In the genomic region with DNA sequence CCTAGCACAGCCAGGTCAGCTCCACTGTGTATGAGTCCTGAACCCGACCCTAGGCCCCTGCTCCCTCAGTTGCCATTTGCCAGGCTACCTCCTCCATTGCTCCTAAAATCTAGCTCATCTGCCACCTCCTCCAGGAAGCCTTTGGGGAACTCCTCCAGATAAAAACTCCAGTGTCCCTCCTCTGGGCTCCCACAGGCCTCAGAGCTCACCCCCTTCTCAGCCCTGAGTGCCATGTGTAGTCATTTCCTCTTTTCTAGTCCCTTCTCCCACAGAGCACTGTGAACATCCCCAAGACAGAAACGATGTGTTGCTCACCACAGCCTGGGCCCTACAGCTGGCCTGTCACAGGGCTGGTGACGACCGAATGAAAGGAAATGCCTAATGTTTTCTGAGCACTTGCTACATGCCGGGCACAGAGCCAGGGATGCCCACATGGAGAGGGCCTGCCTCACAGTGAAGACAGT, we compare ENCODE assay signal across 9 cellular contexts.
A peak's percentile ranks its signal among the peaks of the same experiment; 100 is the strongest.
DNase-seq lines count a peak whose midpoint lies in the region; ATAC-seq and TF ChIP-seq lines count a peak whose summit lies in the region.
"Had no signal": no experiment of that assay in that cellular context is flagged by ENCODE, and none has a peak within 500 bp of the region (broad histone marks: within the 10 kb centered on the region; RNA-seq: fewer than 3 reads in every experiment).

No MANE protein-coding gene starts in this region.

- no peak overlapping the region for H3K27ac Mint-ChIP-seq in Calu3 (ENCODE audit: unreplicated experiment)

- H3K4me1 ChIP-seq in Peyer's patch (peaks cover 0 to 73% (median 53%) of the 10 kb centered on the region in 4 donors), ascending aorta (peaks cover 0 to 9% of the 10 kb centered on the region in 2 donors), mucosa of descending colon (ENCODE audit: low read depth) (peaks cover 25% of the 10 kb centered on the region), HAP-1 (no peaks in the 10 kb centered on the region)

- peak; percentile 44 for ATAC-seq in GM18868 (IDR thresholded peaks at IDR 0.05; ENCODE audit: unreplicated experiment)
- ATAC-seq in HG02938 (IDR thresholded peaks at IDR 0.05; ENCODE audit: unreplicated experiment) = peak; percentile 28
- peak; percentile 48 for ATAC-seq in mucosa of descending colon

- peak in 1 of 2 donors; percentile 10 for TF ChIP-seq POLR2A in Peyer's patch (IDR thresholded peaks at IDR 0.05)

- H3K36me3 Mint-ChIP-seq in Calu3 (ENCODE audit: insufficient read depth, unreplicated experiment) = peaks cover 8% of the 10 kb centered on the region

- peak overlapping the region; percentile 73 to 95 (median 92) for H3K27ac ChIP-seq in Peyer's patch
- H3K27ac ChIP-seq in ascending aorta = peak overlapping the region; percentile 19 to 70
- H3K27ac ChIP-seq: ovary had no signal

- in situ Hi-C loops in HAP-1 (cut with MboI; ENCODE audit: low sequenced_read_pairs) = no loop called here

- H3K27me3 ChIP-seq in Peyer's patch (no peaks in the 10 kb centered on the region), ascending aorta (no peaks in the 10 kb centered on the region), HAP-1 (ENCODE audit: low read depth) (no peaks in the 10 kb centered on the region)
- H3K27me3 ChIP-seq: ovary had no signal

- no peak for TF ChIP-seq CTCF in Peyer's patch (IDR thresholded peaks at IDR 0.05)
- TF ChIP-seq CTCF in ascending aorta (IDR thresholded peaks at IDR 0.05) = no peak
- TF ChIP-seq CTCF in mucosa of descending colon (IDR thresholded peaks at IDR 0.05) = no peak
- TF ChIP-seq CTCF in Calu3 (IDR thresholded peaks at IDR 0.05; ENCODE audit: unreplicated experiment) = no peak

- intact Hi-C loops in ascending aorta (cut with DNase I) = no loop called here
- intact Hi-C loops in mucosa of descending colon (cut with DNase I, micrococcal nuclease) = no loop called here
- intact Hi-C loops in Calu3 (cut with micrococcal nuclease; ENCODE audit: unreplicated experiment) = no loop called here

- no TSS peak for BruUV-seq in Calu3 (replicated peaks; lab: Mats Ljungman, UMichigan)

- H3K27me3 Mint-ChIP-seq in Calu3 (ENCODE audit: unreplicated experiment) = peaks cover 17% of the 10 kb centered on the region

- H3K4me1 Mint-ChIP-seq in Calu3 (ENCODE audit: low read depth, unreplicated experiment) = peaks cover 43% of the 10 kb centered on the region

- CTCF ChIA-PET in Calu3 (lab: Charles Lee) = interaction anchor here (0.6 to 1.1 kb wide), 2 partner anchors 10 to 532 kb away, joined by 4 to 5 read pairs; no protein-coding TSS in a partner anchor

- H3K36me3 ChIP-seq in Peyer's patch = no peaks in the 10 kb centered on the region
- no peaks in the 10 kb centered on the region for H3K36me3 ChIP-seq in ascending aorta
- no peaks in the 10 kb centered on the region for H3K36me3 ChIP-seq in mucosa of descending colon (ENCODE audit: low read depth)
- H3K36me3 ChIP-seq in HAP-1 (replicated peaks) = no peaks in the 10 kb centered on the region
- H3K36me3 ChIP-seq: ovary had no signal

- no peaks in the 10 kb centered on the region for H3K9me3 ChIP-seq in Peyer's patch
- H3K9me3 ChIP-seq in ascending aorta = no peaks in the 10 kb centered on the region
- no peaks in the 10 kb centered on the region for H3K9me3 ChIP-seq in mucosa of descending colon
- no peaks in the 10 kb centered on the region for H3K9me3 ChIP-seq in HAP-1
- H3K9me3 ChIP-seq: ovary had no signal

- H3K9me3 Mint-ChIP-seq in Calu3 (ENCODE audit: low read depth, unreplicated experiment) = peaks cover 3% of the 10 kb centered on the region

- peak in 2 of 3 donors; percentile 91 to 93 for DNase-seq in Peyer's patch
- DNase-seq in ascending aorta (ENCODE audit: low spot score in 2 of 2) = peak; percentile 80 to 86
- DNase-seq in mucosa of descending colon = peak; percentile 69 to 87 (median 71)
- DNase-seq in Calu3 = no peak
- DNase-seq in HAP-1 (ENCODE audit: low spot score in 2 of 2) = no peak
- no peak for DNase-seq in cerebellum (ENCODE audit: low spot score)

- H3K4me3 ChIP-seq in Peyer's patch (no peak overlapping the region), ascending aorta (no peak overlapping the region), mucosa of descending colon (no peak overlapping the region), HAP-1 (no peak overlapping the region)
- H3K4me3 ChIP-seq: ovary had no signal

- no peak overlapping the region for H3K4me3 Mint-ChIP-seq in Calu3 (ENCODE audit: low read depth, unreplicated experiment)

Comparison
In these comparisons a context has a peak if more than half of its experiments do, and no peak if none do; other contexts are left out.
1. DNase-seq: peak in Peyer's patch (2 of 3), ascending aorta (2 of 2) and mucosa of descending colon (3 of 3); none in Calu3 (single experiment), HAP-1 (0 of 2) and cerebellum (single experiment).
2. Peak in every context shown above with its lines, with median percentiles within 50 percentile points of each other: ATAC-seq.